In the genomic region with DNA sequence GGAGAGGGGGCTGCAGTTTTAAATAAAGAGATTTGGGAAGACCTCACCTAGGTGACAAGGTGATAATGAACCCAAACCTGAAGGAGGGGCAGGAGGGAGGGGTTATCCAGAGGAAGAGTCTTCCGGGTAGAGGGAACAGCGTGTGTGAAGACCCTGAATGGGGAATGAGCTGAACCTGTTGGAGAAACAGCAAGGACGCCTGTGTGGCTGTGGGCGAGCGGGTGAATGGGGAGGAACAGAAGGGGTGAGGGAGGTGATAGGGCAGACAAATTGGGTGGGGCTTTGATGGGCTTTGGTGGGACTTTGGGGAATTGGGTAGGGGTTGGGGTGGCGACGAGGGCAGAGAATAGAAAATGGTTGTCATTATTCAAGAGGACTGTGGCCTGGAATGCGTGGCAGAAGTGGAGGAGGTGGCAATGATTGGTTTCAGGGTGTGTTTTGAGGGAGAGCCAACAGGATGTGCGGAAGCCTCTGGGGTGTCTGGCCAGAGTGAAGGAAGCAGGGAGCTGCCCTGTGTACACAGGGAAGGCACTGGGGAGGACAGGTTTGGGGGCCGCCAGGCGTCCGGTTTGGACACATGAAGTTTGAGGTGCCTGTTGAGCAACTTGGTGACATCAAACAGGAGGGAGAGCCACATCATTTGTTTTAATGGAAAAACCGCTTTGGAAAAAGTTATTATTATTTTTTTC, we compare ENCODE assay signal across 19 cellular contexts.
"Had no signal": no experiment of that assay in that cellular context is flagged by ENCODE, and none has a peak within 500 bp of the region (broad histone marks: within the 10 kb centered on the region; RNA-seq: fewer than 3 reads in every experiment).

No MANE protein-coding gene starts in this region.

- H3K9me3 ChIP-seq: adrenal gland, esophagus muscularis mucosa, gastroesophageal sphincter, neutrophil, SJSA1, spleen, thyroid gland had no signal

- H3K4me1 ChIP-seq: parathyroid adenoma, SJSA1 had no signal

- H3K27me3 Mint-ChIP-seq: activated CD4-positive, alpha-beta T cell treated with anti-CD3 and anti-CD28 coated beads, Interleukin-2, amount 10 ng/mL, durations not matched to agents 24 days and 14 days; activated CD8-positive, alpha-beta T cell treated with anti-CD3 and anti-CD28 coated beads for 36 hours; activated T-cell treated with anti-CD3 and anti-CD28 coated beads, Interleukin-2, amount 50 U/mL, for 24 hours had no signal

- H3K27ac Mint-ChIP-seq: activated CD4-positive, alpha-beta T cell treated with anti-CD3 and anti-CD28 coated beads, Interleukin-2, amount 10 ng/mL, durations not matched to agents 24 days and 14 days; activated CD8-positive, alpha-beta T cell treated with anti-CD3 and anti-CD28 coated beads for 36 hours; activated naive CD4-positive, alpha-beta T cell treated with anti-CD3 and anti-CD28 coated beads for 36 hours; activated T-cell treated with anti-CD3 and anti-CD28 coated beads, Interleukin-2, amount 50 U/mL, for 24 hours; immature natural killer cell; stimulated activated naive B cell treated with anti-CD40 and anti-IgM and Interleukin-4, amounts not matched to agents 10 μg/mL and 1 μg/mL and 100 μg/mL, for 72 hours had no signal

- H3K36me3 ChIP-seq: adrenal gland, esophagus muscularis mucosa, gastroesophageal sphincter, neutrophil, SJSA1, spleen, thyroid gland had no signal

- H3K36me3 Mint-ChIP-seq: immature natural killer cell; stimulated activated naive B cell treated with anti-CD40 and anti-IgM and Interleukin-4, amounts not matched to agents 10 μg/mL and 1 μg/mL and 100 μg/mL, for 72 hours had no signal

- DNase-seq: activated CD4-positive, alpha-beta T cell treated with anti-CD3 and anti-CD28 coated beads, Interleukin-2, amount 10 ng/mL, durations not matched to agents 24 days and 14 days; activated CD4-positive, CD25-positive, alpha-beta regulatory T cell; activated CD8-positive, alpha-beta T cell treated with anti-CD3 and anti-CD28 coated beads for 36 hours; activated naive CD4-positive, alpha-beta T cell treated with anti-CD3 and anti-CD28 coated beads for 36 hours; activated T-cell treated with anti-CD3 and anti-CD28 coated beads, Interleukin-2, amount 50 U/mL, for 24 hours; adrenal gland; cerebellar nuclear complex; effector CD8-positive, alpha-beta T cell; immature natural killer cell; midbrain; stimulated activated CD4-positive, alpha-beta T cell treated with anti-CD3 and anti-CD28 coated beads, Interleukin-4, amount 100 ng/mL, for 4 hours; stimulated activated naive B cell treated with anti-CD40 and anti-IgM and Interleukin-4, amounts not matched to agents 10 μg/mL and 1 μg/mL and 100 μg/mL, for 72 hours; thyroid gland had no signal

- H3K4me3 ChIP-seq: adrenal gland, esophagus muscularis mucosa, gastroesophageal sphincter, SJSA1, spleen, thyroid gland had no signal

- H3K27ac ChIP-seq: adrenal gland, neutrophil, parathyroid adenoma, SJSA1, spleen, thyroid gland had no signal

- H3K9me3 Mint-ChIP-seq: activated CD4-positive, alpha-beta T cell treated with anti-CD3 and anti-CD28 coated beads, Interleukin-2, amount 10 ng/mL, durations not matched to agents 24 days and 14 days; activated CD8-positive, alpha-beta T cell treated with anti-CD3 and anti-CD28 coated beads for 36 hours; activated naive CD4-positive, alpha-beta T cell treated with anti-CD3 and anti-CD28 coated beads for 36 hours; activated T-cell treated with anti-CD3 and anti-CD28 coated beads, Interleukin-2, amount 50 U/mL, for 24 hours; immature natural killer cell; stimulated activated naive B cell treated with anti-CD40 and anti-IgM and Interleukin-4, amounts not matched to agents 10 μg/mL and 1 μg/mL and 100 μg/mL, for 72 hours had no signal

- ATAC-seq: activated CD8-positive, alpha-beta T cell treated with anti-CD3 and anti-CD28 coated beads for 36 hours; gastroesophageal sphincter; stimulated activated naive B cell treated with anti-CD40 and anti-IgM and Interleukin-4, amounts not matched to agents 10 μg/mL and 1 μg/mL and 100 μg/mL, for 72 hours had no signal

- H3K4me3 Mint-ChIP-seq: activated CD4-positive, alpha-beta T cell treated with anti-CD3 and anti-CD28 coated beads, Interleukin-2, amount 10 ng/mL, durations not matched to agents 24 days and 14 days; activated CD8-positive, alpha-beta T cell treated with anti-CD3 and anti-CD28 coated beads for 36 hours; activated naive CD4-positive, alpha-beta T cell treated with anti-CD3 and anti-CD28 coated beads for 36 hours; activated T-cell treated with anti-CD3 and anti-CD28 coated beads, Interleukin-2, amount 50 U/mL, for 24 hours; immature natural killer cell; stimulated activated naive B cell treated with anti-CD40 and anti-IgM and Interleukin-4, amounts not matched to agents 10 μg/mL and 1 μg/mL and 100 μg/mL, for 72 hours had no signal

- H3K27me3 ChIP-seq: adrenal gland, esophagus muscularis mucosa, gastroesophageal sphincter, neutrophil, SJSA1, spleen, thyroid gland had no signal
